ENCODE assay signal across 9 cellular contexts in the genomic region with DNA sequence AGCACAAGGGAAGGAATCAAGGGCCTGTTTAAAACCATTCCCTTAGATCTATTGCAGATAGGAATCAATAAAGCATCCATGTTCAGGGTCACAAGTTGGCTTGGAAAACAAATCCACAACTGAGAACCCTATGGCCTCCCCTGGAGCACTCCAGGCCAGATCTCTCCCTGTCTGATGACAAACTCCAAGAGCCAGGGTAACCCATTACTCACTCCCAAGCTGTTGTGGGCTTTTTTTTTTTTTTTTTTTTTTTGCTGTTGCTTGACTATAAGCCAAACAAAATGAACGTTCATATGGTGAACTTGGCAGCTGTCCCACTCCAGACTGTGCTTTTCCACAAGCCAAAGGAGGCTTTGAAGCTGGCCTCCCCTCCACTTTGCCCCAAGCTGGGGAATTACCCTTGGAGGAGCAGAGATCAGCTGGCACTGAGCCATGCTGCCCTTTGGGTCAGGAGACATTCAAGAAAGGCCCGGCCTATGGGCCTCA. TPM values are rescaled to one million over a fixed set of nuclear protein-coding genes. Genes with fewer than 3 reads are reported as not detected.
DNase-seq lines count a peak whose midpoint lies in the region; ATAC-seq and TF ChIP-seq lines count a peak whose summit lies in the region.
"Had no signal": no experiment of that assay in that cellular context is flagged by ENCODE, and none has a peak within 500 bp of the region (broad histone marks: within the 10 kb centered on the region; RNA-seq: fewer than 3 reads in every experiment).

No MANE protein-coding gene starts in this region.

- TF ChIP-seq EP300 in stomach (IDR thresholded peaks at IDR 0.05) = no peak

- H3K27me3 Mint-ChIP-seq in neural progenitor cell (ENCODE audit: insufficient read depth, low read depth) = no peaks in the 10 kb centered on the region

- ATAC-seq in GM21786 (IDR thresholded peaks at IDR 0.05; ENCODE audit: unreplicated experiment) (no peak), HG03565 (IDR thresholded peaks at IDR 0.05; ENCODE audit: unreplicated experiment) (no peak)
- ATAC-seq: gastroesophageal sphincter had no signal

- H3K36me3 ChIP-seq in SJSA1 = no peaks in the 10 kb centered on the region
- no peaks in the 10 kb centered on the region for H3K36me3 ChIP-seq in stomach
- H3K36me3 ChIP-seq in neural progenitor cell = no peaks in the 10 kb centered on the region
- H3K36me3 ChIP-seq: gastroesophageal sphincter, thoracic aorta had no signal

- no peak overlapping the region for H3K4me3 Mint-ChIP-seq in neural progenitor cell

- H3K9me3 ChIP-seq in SJSA1 (replicated peaks) (no peaks in the 10 kb centered on the region), stomach (no peaks in the 10 kb centered on the region), neural progenitor cell (ENCODE audit: low read depth) (no peaks in the 10 kb centered on the region)
- H3K9me3 ChIP-seq: gastroesophageal sphincter, thoracic aorta had no signal

- H3K79me2 ChIP-seq in neural progenitor cell (ENCODE audit: low read depth) = no peaks in the 10 kb centered on the region

- H3K9ac ChIP-seq in neural progenitor cell = no peak overlapping the region

- no peak overlapping the region for H2AFZ ChIP-seq in neural progenitor cell (replicated peaks)

- 12 to 34% (median 19%) methylated on average over 2 of the region's 2 CpGs for WGBS in stomach, 5 donors

- no peak overlapping the region for H3K27ac Mint-ChIP-seq in neural progenitor cell

- peaks cover 6% of the 10 kb centered on the region for H3F3A ChIP-seq in neural progenitor cell (ENCODE audit: low read depth)

- H3K4me3 ChIP-seq in SJSA1 = no peak overlapping the region
- no peak overlapping the region for H3K4me3 ChIP-seq in stomach
- H3K4me3 ChIP-seq in neural progenitor cell = no peak overlapping the region
- H3K4me3 ChIP-seq: gastroesophageal sphincter, thoracic aorta had no signal

- no peak for TF ChIP-seq POLR2A in stomach (IDR thresholded peaks at IDR 0.05)

- H3K27me3 ChIP-seq in SJSA1 (replicated peaks) (no peaks in the 10 kb centered on the region), stomach (no peaks in the 10 kb centered on the region), neural progenitor cell (no peaks in the 10 kb centered on the region)
- H3K27me3 ChIP-seq: gastroesophageal sphincter had no signal

- no peaks in the 10 kb centered on the region for H3K9me3 Mint-ChIP-seq in neural progenitor cell

- H3K4me1 ChIP-seq in SJSA1 (replicated peaks) (peaks cover 17% of the 10 kb centered on the region), stomach (peaks cover 0 to 9% (median 7%) of the 10 kb centered on the region in 4 donors), neural progenitor cell (peaks cover 14% of the 10 kb centered on the region)

- H3K4me2 ChIP-seq in neural progenitor cell = no peak overlapping the region

- H4K20me1 ChIP-seq in neural progenitor cell (ENCODE audit: low read depth) = no peaks in the 10 kb centered on the region

- H3K27ac ChIP-seq in SJSA1 = no peak overlapping the region
- no peak overlapping the region for H3K27ac ChIP-seq in stomach
- H3K27ac ChIP-seq in neural progenitor cell = no peak overlapping the region
- H3K27ac ChIP-seq: gastroesophageal sphincter, thoracic aorta had no signal

- peaks cover 9% of the 10 kb centered on the region for H3K4me1 Mint-ChIP-seq in neural progenitor cell

- intact Hi-C loops in stomach (cut with DNase I; ENCODE audit: low total_unique reads) = no loop called here

- no peaks in the 10 kb centered on the region for H3K36me3 Mint-ChIP-seq in neural progenitor cell

- TF ChIP-seq CTCF in stomach (IDR thresholded peaks at IDR 0.05) (no peak), neural progenitor cell (IDR thresholded peaks at IDR 0.05) (no peak)

- peak; percentile 85 for DNase-seq in LHCN-M2 (ENCODE audit: low read depth)
- DNase-seq in SJSA1 (ENCODE audit: low read depth in 1 of 2, low spot score in 2 of 2) = peak; percentile 47 to 57
- DNase-seq in glomerular endothelial cell (ENCODE audit: extremely low read depth, low read depth, low spot score) = peak; percentile 83
- peak; percentile 64 for DNase-seq in stomach
- no peak for DNase-seq in neural progenitor cell (ENCODE audit: low spot score)

RNA-seq across cellular contexts. Expression of gene VAV3, which starts 35.7 kb away (rescaled TPM):
- total RNA-seq in LHCN-M2 (2014; rRNA removed) = 0.64 and 1.4 TPM in 2 replicates
- 0.06 TPM for polyA plus RNA-seq in LHCN-M2 (2012)
- not detected in 2 replicates for total RNA-seq in SJSA1 (2014; rRNA removed; shearing (Covaris generic))
- 10.1 and 16.4 TPM in 2 replicates for total RNA-seq in glomerular endothelial cell
- 10 to 100 TPM in 2 of 5 donors, 1 to 10 TPM in 3; 5.7 to 29.3 (median 7.1) TPM for total RNA-seq in stomach
- 10 to 100 TPM in 1 of 3 donors, 1 to 10 TPM in 2; 6.5 to 19.2 (median 6.6) TPM for polyA plus RNA-seq in stomach
- total RNA-seq in neural progenitor cell (ENCODE audit: low replicate concordance) = 1.1 and 1.7 TPM in 2 replicates
